ENCODE assay signal across 1 cellular context in the genomic region with DNA sequence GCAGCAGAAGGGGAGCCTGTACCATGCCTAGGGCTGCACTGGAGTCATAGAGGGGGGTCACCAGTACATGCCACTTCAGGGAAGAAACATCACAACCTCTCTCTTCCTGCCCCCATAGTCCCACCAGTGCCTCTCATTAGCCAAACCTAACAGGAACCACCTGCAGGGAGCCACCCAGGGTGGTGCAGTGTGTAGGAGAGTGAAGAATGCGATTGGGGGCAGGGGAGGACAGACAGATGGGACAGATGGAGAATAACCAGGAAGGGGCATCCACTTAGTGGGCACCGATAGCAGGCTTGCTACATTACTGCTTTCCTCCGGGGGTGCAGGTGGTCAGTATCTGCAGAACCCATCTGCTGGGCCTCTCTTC.
A peak's percentile ranks its signal among the peaks of the same experiment; 100 is the strongest.
TF ChIP-seq lines count a peak whose summit lies in the region.

No MANE protein-coding gene starts in this region.

TF ChIP-seq in GM12878, 131 proteins besides CTCF, POLR2A, EP300 and RAD21:
- TF ChIP-seq ZBED1 (IDR thresholded peaks at IDR 0.05; ENCODE audit: borderline replicate concordance) = no peak
- 0 out of 2 replicates have a peak, but pooled peaks have one; percentile 2 for TF ChIP-seq RUNX3 (IDR thresholded peaks at IDR 0.05; ENCODE audit: low read length)
TF ChIP-seq in GM12878: peak in this region for 1.
